In the genomic region with DNA sequence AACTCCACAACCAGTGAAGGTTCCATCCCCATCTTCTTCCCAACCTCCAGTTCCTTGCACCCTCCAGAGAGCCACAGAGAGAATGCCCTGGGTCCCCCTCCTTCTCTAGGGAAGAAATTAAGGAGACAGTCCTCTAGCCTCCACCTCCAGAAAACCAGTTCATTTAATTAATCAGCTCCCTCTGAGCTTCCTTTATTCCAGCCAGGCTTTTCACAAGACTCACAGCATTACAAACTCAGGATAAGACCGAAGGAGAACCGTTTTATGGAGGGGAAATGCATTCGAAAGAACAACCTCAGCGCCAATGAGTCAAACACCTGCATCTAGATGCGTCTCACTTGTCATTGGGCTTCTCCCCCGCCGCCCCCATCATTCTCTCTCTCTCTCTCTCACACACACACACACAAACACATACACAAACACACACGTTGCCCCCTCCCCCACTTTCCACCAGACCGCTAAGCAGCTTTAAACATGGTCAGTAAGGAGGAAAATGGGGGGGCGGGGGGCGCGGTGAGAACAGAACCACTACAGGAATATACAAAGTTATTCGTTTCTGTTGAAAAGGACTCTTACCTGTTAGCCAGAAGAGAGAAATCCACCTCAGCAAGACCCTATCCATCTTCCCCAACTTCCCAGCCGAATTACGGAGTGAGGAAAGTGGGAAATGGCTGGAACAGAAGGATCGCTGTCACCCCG, we compare ENCODE assay signal across 8 cellular contexts. TPM values are rescaled to one million over a fixed set of nuclear protein-coding genes. Genes with fewer than 3 reads are reported as not detected.
DNase-seq lines count a peak whose midpoint lies in the region; ATAC-seq and TF ChIP-seq lines count a peak whose summit lies in the region.

No MANE protein-coding gene starts in this region.

- no peaks in the 10 kb centered on the region for H3K36me3 ChIP-seq in MM.1S (replicated peaks; ENCODE audit: insufficient read depth, low read length)
- no peaks in the 10 kb centered on the region for H3K36me3 ChIP-seq in kidney epithelial cell (ENCODE audit: control insufficient read depth, insufficient read depth, low read length)

- peaks cover 3% of the 10 kb centered on the region for H3K36me3 Mint-ChIP-seq in activated naive CD4-positive, alpha-beta T cell treated with anti-CD3 and anti-CD28 coated beads, Interleukin-2, amount 50 U/mL, for 24 hours

- H3K4me1 Mint-ChIP-seq in activated naive CD4-positive, alpha-beta T cell treated with anti-CD3 and anti-CD28 coated beads, Interleukin-2, amount 50 U/mL, for 24 hours = peaks cover 45% of the 10 kb centered on the region

- no peak overlapping the region for H3K27ac ChIP-seq in MM.1S (ENCODE audit: low read length)

- H3K27me3 Mint-ChIP-seq in activated naive CD4-positive, alpha-beta T cell treated with anti-CD3 and anti-CD28 coated beads, Interleukin-2, amount 50 U/mL, for 24 hours = peaks cover 4% of the 10 kb centered on the region

- peak overlapping the region; percentile 89 for H3K4me2 ChIP-seq in MM.1S (ENCODE audit: low read depth, low read length)

- no peaks in the 10 kb centered on the region for H3K9me2 ChIP-seq in MM.1S (replicated peaks; ENCODE audit: insufficient read depth, low read length)

- H3F3A ChIP-seq in MM.1S (ENCODE audit: insufficient read depth, low read length) = peaks cover 9% of the 10 kb centered on the region

- H3K27me3 ChIP-seq in MM.1S (replicated peaks; ENCODE audit: insufficient read depth, low read length) (peaks cover 17% of the 10 kb centered on the region), kidney epithelial cell (ENCODE audit: control insufficient read depth, insufficient read depth, low read length) (peaks cover 7% of the 10 kb centered on the region)

- H3K9me3 Mint-ChIP-seq in activated naive CD4-positive, alpha-beta T cell treated with anti-CD3 and anti-CD28 coated beads, Interleukin-2, amount 50 U/mL, for 24 hours = no peaks in the 10 kb centered on the region

- no peaks in the 10 kb centered on the region for H3K9me3 ChIP-seq in MM.1S (replicated peaks; ENCODE audit: insufficient read depth, low read length)

- peak overlapping the region; percentile 23; the same call in 1 of the 2 replicates for H3K9ac ChIP-seq in MM.1S (ENCODE audit: low read length)

- H3K4me1 ChIP-seq in MM.1S (ENCODE audit: low read length) = peaks cover 15% of the 10 kb centered on the region

- no peak for ATAC-seq in HG03159 (IDR thresholded peaks at IDR 0.05; ENCODE audit: unreplicated experiment)

- H3K4me3 ChIP-seq in GM12864 (ENCODE audit: low read depth, low read length) = peak overlapping the region; percentile 68
- peak overlapping the region; percentile 70 for H3K4me3 ChIP-seq in MM.1S (ENCODE audit: low read length)
- H3K4me3 ChIP-seq in kidney epithelial cell (ENCODE audit: low read depth, low read length) = peak overlapping the region; percentile 60

- no peak for DNase-seq in GM12864 (ENCODE audit: low read depth)
- peak; percentile 39 for DNase-seq in MM.1S
- no peak for DNase-seq in kidney epithelial cell (ENCODE audit: low read depth)
- DNase-seq in stimulated activated CD4-positive, alpha-beta T cell treated with anti-CD3 and anti-CD28 coated beads, TNF-alpha, amount 100 ng/mL, for 4 hours (ENCODE audit: low read depth in 3 of 3) = peak; percentile 24 to 45 (median 41)
- no peak for DNase-seq in AG08395 (ENCODE audit: low spot score)
- no peak for DNase-seq in DMS79 (lab: John Stamatoyannopoulos, UW)

- peak overlapping the region; percentile 71 for H2AFZ ChIP-seq in MM.1S (ENCODE audit: low read length)

- TF ChIP-seq CTCF in GM12864 (IDR thresholded peaks at IDR 0.05; ENCODE audit: low read depth, low read length, missing control alignments) (no peak), MM.1S (IDR thresholded peaks at IDR 0.05; ENCODE audit: low read length) (no peak), kidney epithelial cell (IDR thresholded peaks at IDR 0.05; ENCODE audit: insufficient read depth, low read length, poor library complexity, severe bottlenecking) (no peak)

- H3K79me2 ChIP-seq in MM.1S (ENCODE audit: low read length) = no peaks in the 10 kb centered on the region

- peak overlapping the region; percentile 99 for H3K4me3 Mint-ChIP-seq in activated naive CD4-positive, alpha-beta T cell treated with anti-CD3 and anti-CD28 coated beads, Interleukin-2, amount 50 U/mL, for 24 hours

- H3K27ac Mint-ChIP-seq in activated naive CD4-positive, alpha-beta T cell treated with anti-CD3 and anti-CD28 coated beads, Interleukin-2, amount 50 U/mL, for 24 hours = peak overlapping the region; percentile 94

- H4K20me1 ChIP-seq in MM.1S (ENCODE audit: insufficient read depth, low read length) = no peaks in the 10 kb centered on the region

RNA-seq across cellular contexts. Expression of a gene that starts 0.5 kb away (rescaled TPM):
- total RNA-seq in kidney epithelial cell = 1.3 and 3.8 TPM in 2 replicates

RNA-seq across cellular contexts. Expression of a gene that starts 14.3 kb away (rescaled TPM):
- total RNA-seq in kidney epithelial cell = 0.33 TPM in 1 of 2 replicates, not detected in the other

Comparison
In these comparisons a context has a peak if more than half of its experiments do, and no peak if none do; other contexts are left out.
1. DNase-seq: peak in MM.1S (single experiment) and stimulated activated CD4-positive, alpha-beta T cell treated with anti-CD3 and anti-CD28 coated beads, TNF-alpha, amount 100 ng/mL, for 4 hours (3 of 3); none in GM12864 (single experiment), kidney epithelial cell (single experiment), AG08395 (single experiment) and DMS79 (single experiment).
2. Peak in every context shown above with its lines, with median percentiles within 50 percentile points of each other: H3K4me3 ChIP-seq.